ENCODE assay signal across 8 cellular contexts in genomic region chr9:99823392-99824377, GRCh38. TPM values are rescaled to one million over a fixed set of nuclear protein-coding genes. Genes with fewer than 3 reads are reported as not detected.
DNase-seq lines count a peak whose midpoint lies in the region; ATAC-seq lines count a peak whose summit lies in the region.

No MANE protein-coding gene starts in this region.

- H3K4me1 ChIP-seq in iPS-18a (ENCODE audit: control insufficient read depth, low read depth, low read length) (peaks cover 31% of the 10 kb centered on the region), skeletal muscle tissue (ENCODE audit: control insufficient read depth in 3 of 3, insufficient read depth in 3 of 3, low read length in 3 of 3) (peaks cover 27 to 42% (median 28%) of the 10 kb centered on the region in 3 donors)

- peaks cover 58 to 73% (median 65%) of the 10 kb centered on the region in 3 donors for H3K4me1 Mint-ChIP-seq in T-cell

- H3K9me3 Mint-ChIP-seq in T-cell, result no peaks in the 10 kb centered on the region

- POLR2A ChIA-PET in T-cell (lab: Charles Lee), result interaction anchor here in 1 of 2 donors (0.5 to 0.9 kb wide), 2 partner anchors 33 to 1776 kb away, joined by 3 to 4 read pairs; no protein-coding TSS in a partner anchor

- DNase-seq in NCI-H345 (lab: John Stamatoyannopoulos, UW), result peak; percentile 5
- no peak for DNase-seq in NCI-H345 treated with DMSO at 0.1 percent for 48 hours (lab: John Stamatoyannopoulos, UW; ENCODE audit: unreplicated experiment)
- DNase-seq in T-cell, result peak in 29 of 34 experiments; percentile 10 to 66 (median 42)
- DNase-seq in amniotic epithelial cell (ENCODE audit: low read depth), result peak; percentile 32
- no peak for DNase-seq in mesenteric fat pad (ENCODE audit: low spot score)

- H3K27me3 ChIP-seq in iPS-18a (ENCODE audit: control insufficient read depth, insufficient read depth, low read length) (peaks cover 87% of the 10 kb centered on the region), skeletal muscle tissue (ENCODE audit: control insufficient read depth in 3 of 3, insufficient read depth in 3 of 3, low read length in 3 of 3) (peaks cover 6 to 14% (median 8%) of the 10 kb centered on the region in 3 donors)

- ATAC-seq in T-cell (replicated peaks in 1 of 4) (no peak), HG03565 (IDR thresholded peaks at IDR 0.05; ENCODE audit: unreplicated experiment) (no peak)

- no peak overlapping the region for H3K27ac Mint-ChIP-seq in T-cell

- H3K9ac ChIP-seq in iPS-18a (ENCODE audit: low read length) (no peak overlapping the region), skeletal muscle tissue (ENCODE audit: low read depth in 1 of 3, low read length in 3 of 3) (peak overlapping the region; percentile 91 to 99 (median 98))

- H3K27ac ChIP-seq in iPS-18a (ENCODE audit: low read length), result no peak overlapping the region
- H3K27ac ChIP-seq in skeletal muscle tissue (ENCODE audit: low read depth, low read length), result peak overlapping the region; percentile 100

- H3K36me3 Mint-ChIP-seq in T-cell, result peaks cover 6% of the 10 kb centered on the region

- CTCF ChIA-PET in T-cell (lab: Charles Lee), result interaction anchor here in 1 of 2 donors (0.9 to 2.6 kb wide), 10 partner anchors 13 to 187 kb away, joined by 3 to 11 read pairs (median 4); partner anchors contain the start of gene STX17

- H3K36me3 ChIP-seq in iPS-18a (ENCODE audit: control insufficient read depth, low read depth, low read length) (no peaks in the 10 kb centered on the region), skeletal muscle tissue (ENCODE audit: control insufficient read depth in 3 of 3, insufficient read depth in 3 of 3, low read length in 3 of 3) (peaks cover 3 to 4% (median 4%) of the 10 kb centered on the region in 3 donors)

- H3K27me3 Mint-ChIP-seq in T-cell, result peaks cover 39 to 55% of the 10 kb centered on the region in 2 donors

- H3K4me3 ChIP-seq in iPS-18a (ENCODE audit: low read length) (peak overlapping the region; percentile 84), skeletal muscle tissue (ENCODE audit: low read length in 3 of 3) (peak overlapping the region; percentile 88 to 99 (median 99))

- H3K4me3 Mint-ChIP-seq in T-cell, result peak overlapping the region; percentile 92 to 95 (median 94)

- no peaks in the 10 kb centered on the region for H3K9me3 ChIP-seq in iPS-18a (ENCODE audit: control insufficient read depth, low read depth, low read length)
- H3K9me3 ChIP-seq in skeletal muscle tissue (ENCODE audit: control insufficient read depth in 3 of 3, low read length in 3 of 3), result no peaks in the 10 kb centered on the region

RNA-seq across cellular contexts. Expression of gene NR4A3, which starts 2.0 kb away (rescaled TPM):
- 10 to 100 TPM in 2 of 5 donors, 1 to 10 TPM in 3; 1.3 to 45.0 (median 1.8) TPM for total RNA-seq in T-cell
- total RNA-seq in skeletal muscle tissue, result 2.1 TPM
- 124 TPM for total RNA-seq in mesenteric fat pad

Comparison
In these comparisons a context has a peak if more than half of its experiments do, and no peak if none do; other contexts are left out.
1. DNase-seq: peak in NCI-H345 (single experiment), T-cell (29 of 34) and amniotic epithelial cell (single experiment); none in NCI-H345 treated with DMSO at 0.1 percent for 48 hours (single experiment) and mesenteric fat pad (single experiment).